ENCODE assay signal across 8 cellular contexts in the genomic region with DNA sequence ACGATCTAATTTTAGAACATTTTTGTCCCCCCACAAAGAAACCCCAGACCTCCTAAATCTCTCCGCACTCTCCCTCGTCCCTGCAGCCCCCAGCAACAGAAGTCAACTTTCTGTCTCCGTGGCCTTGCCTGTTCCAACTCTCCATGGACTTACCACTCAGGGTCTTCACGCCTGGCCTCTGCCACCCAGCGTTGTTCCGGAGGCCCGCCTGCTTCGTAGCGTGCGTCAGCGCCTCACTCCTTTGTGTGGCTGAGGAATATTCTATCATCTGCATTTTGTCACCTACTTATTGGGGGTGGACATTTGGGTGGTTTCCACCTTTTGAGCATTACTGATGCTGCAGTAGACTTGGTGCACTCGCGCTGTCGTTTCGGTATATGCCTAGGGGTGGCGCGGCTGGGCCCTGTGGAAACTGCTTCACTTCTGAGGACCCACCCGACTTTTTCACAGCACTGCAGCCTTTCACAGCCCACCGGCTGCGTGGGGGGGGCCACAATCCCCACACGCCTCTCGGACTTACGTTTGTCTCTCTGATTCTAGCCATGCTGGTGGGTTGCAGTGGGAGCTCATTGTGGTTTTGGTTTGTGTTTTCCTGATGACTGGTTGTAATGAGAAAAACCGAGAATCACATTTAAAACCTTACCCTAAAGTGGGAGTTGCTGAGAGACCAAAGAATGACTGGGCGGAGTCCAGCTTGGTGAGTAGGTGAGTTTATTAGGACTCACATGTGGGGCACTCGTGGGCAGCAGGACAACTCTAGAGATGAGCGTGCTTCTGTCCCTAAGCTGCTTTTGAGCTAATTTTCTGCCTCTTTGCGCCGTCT. TPM values are rescaled to one million over a fixed set of nuclear protein-coding genes. Genes with fewer than 3 reads are reported as not detected.
DNase-seq lines count a peak whose midpoint lies in the region; ATAC-seq and TF ChIP-seq lines count a peak whose summit lies in the region.

No MANE protein-coding gene starts in this region.

- TF ChIP-seq CTCF in CD8-positive, alpha-beta T cell (IDR thresholded peaks at IDR 0.05): peak; percentile 20
- TF ChIP-seq CTCF in OCI-LY7 (conservative IDR thresholded peaks at IDR 0.05; ENCODE audit: low read length) (peak; percentile 41; the same call in 1 of the 2 replicates), testis (IDR thresholded peaks at IDR 0.05) (no peak)

- no peaks in the 10 kb centered on the region for H3K79me2 ChIP-seq in OCI-LY7 (ENCODE audit: insufficient read depth, low read depth, low read length)

- CTCF ChIA-PET in CD8-positive, alpha-beta T cell (lab: Charles Lee): interaction anchor here (0.9 to 1.6 kb wide), 4 partner anchors 11 to 74 kb away, joined by 3 to 5 read pairs (median 3); partner anchors contain the start of genes RBFA and SLC66A2
- CTCF ChIA-PET in OCI-LY7 (lab: Charles Lee; ENCODE audit: unreplicated experiment): no interaction called here

- H3K27ac Mint-ChIP-seq in CD8-positive, alpha-beta T cell: peak overlapping the region; percentile 80

- peak; percentile 76 for ATAC-seq in CD8-positive, alpha-beta T cell
- peak; percentile 45 for ATAC-seq in GM21390 (IDR thresholded peaks at IDR 0.05; ENCODE audit: unreplicated experiment)
- ATAC-seq in HG02970 (IDR thresholded peaks at IDR 0.05; ENCODE audit: low FRiP score, unreplicated experiment): no peak

- H3K9me2 ChIP-seq in OCI-LY7 (ENCODE audit: insufficient read depth, low read length): no peaks in the 10 kb centered on the region

- H3K27me3 Mint-ChIP-seq in CD8-positive, alpha-beta T cell (ENCODE audit: low read depth): peaks cover 4% of the 10 kb centered on the region

- peaks cover 25% of the 10 kb centered on the region for H3K4me1 Mint-ChIP-seq in CD8-positive, alpha-beta T cell (ENCODE audit: low read depth)

- H4K20me1 ChIP-seq in OCI-LY7 (ENCODE audit: insufficient read depth, low read length): no peaks in the 10 kb centered on the region

- no peak overlapping the region for H2AFZ ChIP-seq in OCI-LY7 (ENCODE audit: low read length)

- TF ChIP-seq POLR2A in testis (IDR thresholded peaks at IDR 0.05): no peak

- peak in 3 of 7 experiments; percentile 41 to 76 (median 49) for DNase-seq in CD8-positive, alpha-beta T cell
- DNase-seq in OCI-LY7 (ENCODE audit: low spot score) (no peak), epithelial cell of prostate (ENCODE audit: low read depth, low spot score) (no peak), NCI-H146 treated with DMSO at 0.1 percent for 48 hours (lab: John Stamatoyannopoulos, UW; ENCODE audit: unreplicated experiment) (no peak), RPMI8226 (no peak), testis (no peak)

- H3K4me1 ChIP-seq in CD8-positive, alpha-beta T cell (ENCODE audit: insufficient read depth, low read length): peaks cover 33% of the 10 kb centered on the region
- peaks cover 30% of the 10 kb centered on the region for H3K4me1 ChIP-seq in OCI-LY7 (ENCODE audit: insufficient read depth, low read length, poor library complexity, severe bottlenecking)
- no peaks in the 10 kb centered on the region for H3K4me1 ChIP-seq in testis

- H3K4me3 Mint-ChIP-seq in CD8-positive, alpha-beta T cell: peak overlapping the region; percentile 73

- peaks cover 3% of the 10 kb centered on the region for H3K36me3 Mint-ChIP-seq in CD8-positive, alpha-beta T cell

- H3K4me2 ChIP-seq in OCI-LY7 (ENCODE audit: low read length): peak overlapping the region; percentile 20; the same call in 1 of the 2 replicates

- no peaks in the 10 kb centered on the region for H3K9me3 Mint-ChIP-seq in CD8-positive, alpha-beta T cell

- BruUV-seq in OCI-LY7 (replicated peaks; lab: Mats Ljungman, UMichigan): no TSS peak

- WGBS in testis, 2 donors: 87 to 88% methylated on average over 29 to 30 of the region's 30 CpGs

- POLR2A ChIA-PET in CD8-positive, alpha-beta T cell (lab: Charles Lee): interaction anchor here (1.0 to 1.5 kb wide), 3 partner anchors 25 to 71 kb away, joined by 3 to 4 read pairs (median 3); partner anchors contain the start of genes RBFA and TXNL4A
- POLR2A ChIA-PET in OCI-LY7 (lab: Charles Lee): no interaction called here

- H3K36me3 ChIP-seq in CD8-positive, alpha-beta T cell (ENCODE audit: insufficient read depth, low read length): peaks cover 4% of the 10 kb centered on the region
- H3K36me3 ChIP-seq in OCI-LY7 (ENCODE audit: insufficient read depth, low read length) (no peaks in the 10 kb centered on the region), testis (ENCODE audit: low read depth, missing control alignments) (no peaks in the 10 kb centered on the region)

- H3K9me3 ChIP-seq in CD8-positive, alpha-beta T cell (ENCODE audit: low read length): no peaks in the 10 kb centered on the region
- H3K9me3 ChIP-seq in OCI-LY7 (ENCODE audit: low read length) (no peaks in the 10 kb centered on the region), testis (no peaks in the 10 kb centered on the region)

- no peak overlapping the region for H3K4me3 ChIP-seq in CD8-positive, alpha-beta T cell (ENCODE audit: low read depth, low read length)
- H3K4me3 ChIP-seq in OCI-LY7 (ENCODE audit: low read depth, low read length, poor library complexity, severe bottlenecking) (no peak overlapping the region), testis (no peak overlapping the region)

- H3K27ac ChIP-seq in CD8-positive, alpha-beta T cell (ENCODE audit: low read depth, low read length): no peak overlapping the region
- H3K27ac ChIP-seq in OCI-LY7 (ENCODE audit: low read depth, low read length, poor library complexity, severe bottlenecking) (no peak overlapping the region), epithelial cell of prostate (peak overlapping the region; percentile 69), testis (no peak overlapping the region)

- no peaks in the 10 kb centered on the region for H3K27me3 ChIP-seq in CD8-positive, alpha-beta T cell (ENCODE audit: insufficient read depth, low read length)
- H3K27me3 ChIP-seq in testis: no peaks in the 10 kb centered on the region

- intact Hi-C loops in CD8-positive, alpha-beta T cell (cut with DNase I, micrococcal nuclease): loop anchor here in 1 of 2 experiments (1.0 kb wide), 1 partner anchor 22 kb away; no protein-coding TSS in a partner anchor
- intact Hi-C loops in OCI-LY7 (cut with micrococcal nuclease; ENCODE audit: unreplicated experiment) (no loop called here), testis (cut with DNase I; ENCODE audit: low total_unique reads) (no loop called here)

RNA-seq across cellular contexts. Expression of gene HSBP1L1, which starts 1.4 kb away (rescaled TPM):
- 10 to 100 TPM; 19.0 to 20.4 TPM for total RNA-seq in CD8-positive, alpha-beta T cell
- not detected in 2 replicates for total RNA-seq in OCI-LY7 (2014; rRNA removed; shearing (Covaris generic))
- total RNA-seq in OCI-LY7 (2022): not detected in 2 replicates
- total RNA-seq in testis: 1 to 10 TPM; 5.0 to 6.6 TPM
- 6.0 TPM for polyA plus RNA-seq in testis (ENCODE audit: insufficient read depth, low read depth, low replicate concordance)

RNA-seq across cellular contexts. Expression of gene SLC66A2, which starts 11.6 kb away (rescaled TPM):
- total RNA-seq in CD8-positive, alpha-beta T cell: 10 to 100 TPM; 50.0 to 53.4 TPM
- 14.5 and 16.5 TPM in 2 replicates for total RNA-seq in OCI-LY7 (2014; rRNA removed; shearing (Covaris generic))
- total RNA-seq in OCI-LY7 (2022): 15.1 and 17.9 TPM in 2 replicates
- total RNA-seq in testis: 100 to 1,000 TPM in 1 of 2 donors, 10 to 100 TPM in 1; 87.0 to 143 TPM
- 72.5 TPM for polyA plus RNA-seq in testis (ENCODE audit: insufficient read depth, low read depth, low replicate concordance)

RNA-seq across cellular contexts. Expression of gene TXNL4A, which starts 25.3 kb away (rescaled TPM):
- total RNA-seq in CD8-positive, alpha-beta T cell: 10 to 100 TPM; 62.0 to 69.0 TPM
- total RNA-seq in OCI-LY7 (2014; rRNA removed; shearing (Covaris generic)): 44.7 and 45.9 TPM in 2 replicates
- total RNA-seq in OCI-LY7 (2022) (91.4 and 95.0 TPM in 2 replicates), testis (10 to 100 TPM; 37.4 to 47.0 TPM)
- polyA plus RNA-seq in testis (ENCODE audit: insufficient read depth, low read depth, low replicate concordance): 158 TPM

Comparison
In these comparisons a context has a peak if more than half of its experiments do, and no peak if none do; other contexts are left out.
1. CTCF ChIP-seq: peak in CD8-positive, alpha-beta T cell (single experiment) and OCI-LY7 (single experiment); none in testis (0 of 3).
2. RNA of gene HSBP1L1, which starts 1.4 kb away (total RNA-seq): 19.0 to 20.4 TPM in CD8-positive, alpha-beta T cell and 5.0 to 6.6 TPM in testis; not detected in OCI-LY7; every median in the first group is over 4 times any median in the second.